ENCODE assay signal across 1 cellular context in genomic region chr3:13595485-13595884, GRCh38.
TF ChIP-seq lines count a peak whose summit lies in the region.

No MANE protein-coding gene starts in this region.

TF ChIP-seq in WTC11, 78 proteins besides CTCF, POLR2A, EP300 and RAD21 (continued from another document):
- no peak for TF ChIP-seq TEAD1 (CRISPR knock-in tag; IDR thresholded peaks at IDR 0.05)
- TF ChIP-seq E2F1 (CRISPR knock-in tag; IDR thresholded peaks at IDR 0.05), result no peak
- no peak for TF ChIP-seq GABPB1 (CRISPR knock-in tag; IDR thresholded peaks at IDR 0.05)
